Comparison of ENCODE assay signal across 35 cellular contexts in the genomic region with DNA sequence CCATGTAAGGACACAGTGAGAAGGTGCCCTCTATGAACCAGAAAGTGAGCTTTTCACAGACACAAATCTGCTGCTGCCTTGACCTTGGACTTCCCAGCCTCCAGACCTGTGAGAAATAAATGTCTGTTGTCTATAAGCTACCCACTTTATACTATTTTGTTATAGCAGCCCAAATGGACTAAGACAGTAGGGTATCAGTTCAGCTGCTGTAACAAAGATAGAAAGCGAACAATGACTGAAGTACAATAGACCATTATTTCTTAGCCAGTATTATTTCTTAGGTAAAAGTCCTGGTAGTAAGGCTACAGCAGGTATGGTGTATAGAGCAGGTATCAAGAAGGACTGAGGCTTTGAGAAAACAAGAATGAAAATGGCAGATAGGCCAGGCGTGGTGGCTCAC.
"Had no signal": no experiment of that assay in that cellular context is flagged by ENCODE, and none has a peak within 500 bp of the region (broad histone marks: within the 10 kb centered on the region; RNA-seq: fewer than 3 reads in every experiment).

No MANE protein-coding gene starts in this region.

- H3K27me3 Mint-ChIP-seq: activated B cell treated with CpG ODN at 0.5 μM for 24 hours; activated CD8-positive, alpha-beta T cell treated with anti-CD3 and anti-CD28 coated beads for 36 hours; activated naive CD8-positive, alpha-beta T cell; activated T-helper 17 cell treated with anti-CD3 and anti-CD28 coated beads, Interleukin-2, amount 50 U/mL, for 72 hours; central memory CD8-positive, alpha-beta T cell; dendritic cell treated with granulocyte-macrophage colony-stimulating factor and Interleukin-4, amounts not matched to agents 40 ng/mL and 50 ng/mL, for 4 days; T-helper 17 cell had no signal

- H3K9me3 Mint-ChIP-seq: activated B cell treated with CpG ODN at 0.5 μM for 24 hours; activated T-cell treated with anti-CD3 and anti-CD28 coated beads, Interleukin-2, amount 50 U/mL, for 4 hours; activated T-helper 17 cell treated with anti-CD3 and anti-CD28 coated beads, Interleukin-2, amount 50 U/mL, for 72 hours; central memory CD8-positive, alpha-beta T cell; T-helper 2 cell treated with Interferon-gamma antibody and Interleukin-4, amounts not matched to agents 5 μg/mL and 100 μg/mL, for 36 hours had no signal

- H3K27me3 ChIP-seq: brain microvascular endothelial cell, dorsolateral prefrontal cortex, esophagus muscularis mucosa, foreskin keratinocyte, gastrocnemius medialis, heart left ventricle had no signal

- H3K4me1 ChIP-seq: foreskin keratinocyte had no signal

- DNase-seq: activated B cell treated with CpG ODN at 0.5 μM for 24 hours; activated CD4-positive, alpha-beta T cell treated with anti-CD3 and anti-CD28 coated beads for 48 hours; activated CD4-positive, alpha-beta T cell treated with anti-CD3 and anti-CD28 coated beads, Interleukin-2, amount 50 U/mL, for 1 hour; activated CD4-positive, alpha-beta T cell treated with anti-CD3 and anti-CD28 coated beads, Interleukin-2, amount 50 U/mL, for 48 hours; activated CD8-positive, alpha-beta memory T cell treated with anti-CD3 and anti-CD28 coated beads for 24 hours; activated CD8-positive, alpha-beta T cell treated with anti-CD3 and anti-CD28 coated beads for 36 hours; activated effector memory CD4-positive, alpha-beta T cell treated with Interleukin-2 at 50 U/mL for 16 hours; activated gamma-delta T cell treated with Interleukin-2 at 50 U/mL for 16 hours; activated naive CD4-positive, alpha-beta T cell treated with anti-CD3 and anti-CD28 coated beads, Interleukin-2, amount 50 U/mL, for 16 hours; activated naive CD4-positive, alpha-beta T cell treated with Interleukin-2 at 50 U/mL for 16 hours; activated T-cell treated with anti-CD3 and anti-CD28 coated beads, Interleukin-2, amount 50 U/mL, for 4 hours; amniotic stem cell; anterior cingulate cortex; dorsolateral prefrontal cortex; effector memory CD4-positive, alpha-beta T cell; erythroblast; foreskin keratinocyte; gastrocnemius medialis; glutamatergic neuron; heart left ventricle; T-helper 17 cell; T1000; WERI-Rb-1 had no signal

- H3K36me3 ChIP-seq: brain microvascular endothelial cell, esophagus muscularis mucosa, heart left ventricle, WERI-Rb-1 had no signal

- H3K9me3 ChIP-seq: esophagus muscularis mucosa, gastrocnemius medialis, heart left ventricle had no signal

- H3K4me3 ChIP-seq: coronary artery, dorsolateral prefrontal cortex, esophagus muscularis mucosa, gastrocnemius medialis, heart left ventricle had no signal

- H3K27ac ChIP-seq: coronary artery, dorsolateral prefrontal cortex, esophagus muscularis mucosa, foreskin keratinocyte, gastrocnemius medialis, heart left ventricle, WERI-Rb-1 had no signal

- H3K4me3 Mint-ChIP-seq: activated B cell treated with CpG ODN at 0.5 μM for 24 hours; activated CD8-positive, alpha-beta T cell treated with anti-CD3 and anti-CD28 coated beads for 36 hours; activated naive CD8-positive, alpha-beta T cell; activated T-cell treated with anti-CD3 and anti-CD28 coated beads, Interleukin-2, amount 50 U/mL, for 4 hours; activated T-helper 17 cell treated with anti-CD3 and anti-CD28 coated beads, Interleukin-2, amount 50 U/mL, for 72 hours; central memory CD8-positive, alpha-beta T cell; dendritic cell treated with granulocyte-macrophage colony-stimulating factor and Interleukin-4, amounts not matched to agents 40 ng/mL and 50 ng/mL, for 4 days; endodermal cell; T-helper 17 cell; T-helper 2 cell treated with Interferon-gamma antibody and Interleukin-4, amounts not matched to agents 5 μg/mL and 100 μg/mL, for 36 hours had no signal

- H3K27ac Mint-ChIP-seq: activated B cell treated with CpG ODN at 0.5 μM for 24 hours; activated CD8-positive, alpha-beta T cell treated with anti-CD3 and anti-CD28 coated beads for 36 hours; activated naive CD8-positive, alpha-beta T cell; activated T-helper 17 cell treated with anti-CD3 and anti-CD28 coated beads, Interleukin-2, amount 50 U/mL, for 72 hours; dendritic cell treated with granulocyte-macrophage colony-stimulating factor and Interleukin-4, amounts not matched to agents 40 ng/mL and 50 ng/mL, for 4 days; endodermal cell; T-helper 17 cell; T-helper 2 cell treated with Interferon-gamma antibody and Interleukin-4, amounts not matched to agents 5 μg/mL and 100 μg/mL, for 36 hours had no signal

- ATAC-seq: activated CD4-positive, CD25-positive, alpha-beta regulatory T cell treated with anti-CD3 and anti-CD28 coated beads, Interleukin-2, amount 50 U/mL, for 24 hours; activated CD8-positive, alpha-beta T cell treated with anti-CD3 and anti-CD28 coated beads for 36 hours; activated T-cell treated with anti-CD3 and anti-CD28 coated beads, Interleukin-2, amount 50 U/mL, for 4 hours; activated T-helper 17 cell treated with anti-CD3 and anti-CD28 coated beads, Interleukin-2, amount 50 U/mL, for 72 hours; foreskin keratinocyte; gastrocnemius medialis; heart left ventricle; T-helper 17 cell had no signal

- FAIRE-seq: astrocyte, bronchial epithelial cell had no signal
